Comparison of ENCODE assay signal across 20 cellular contexts in genomic region chr2:112597537-112598322, GRCh38. TPM values are rescaled to one million over a fixed set of nuclear protein-coding genes. Genes with fewer than 3 reads are reported as not detected.
DNase-seq lines count a peak whose midpoint lies in the region; ATAC-seq, FAIRE-seq and TF ChIP-seq lines count a peak whose summit lies in the region.
"Had no signal": no experiment of that assay in that cellular context is flagged by ENCODE, and none has a peak within 500 bp of the region (broad histone marks: within the 10 kb centered on the region; RNA-seq: fewer than 3 reads in every experiment).

No MANE protein-coding gene starts in this region.

- no peak overlapping the region for H3K4me2 ChIP-seq in HepG2 (ENCODE audit: low read depth, low read length)
- no peak overlapping the region for H3K4me2 ChIP-seq in K562 (ENCODE audit: insufficient read depth, low read length)
- H3K4me2 ChIP-seq: A549 had no signal

- 88% methylated on average over 10 of the region's 10 CpGs for WGBS in HepG2 (ENCODE audit: low lambda C conversion rate)
- WGBS in right lobe of liver (ENCODE audit: insufficient coverage, low coverage, low lambda C conversion rate, missing lambda C conversion rate) = 92% methylated on average over 8 of the region's 10 CpGs
- WGBS in K562 (ENCODE audit: insufficient coverage, low coverage, missing lambda C conversion rate) = 86% methylated on average over 9 of the region's 10 CpGs

- H4K20me1 ChIP-seq in HepG2 (ENCODE audit: insufficient read depth, low read length) (no peaks in the 10 kb centered on the region), K562 (replicated peaks; ENCODE audit: control insufficient read depth, insufficient read depth, low read length) (no peaks in the 10 kb centered on the region)

- TF ChIP-seq CTCF in HepG2 (CRISPR knock-in tag; IDR thresholded peaks at IDR 0.05) (no peak), right lobe of liver (IDR thresholded peaks at IDR 0.05) (no peak), K562 (IDR thresholded peaks at IDR 0.05 in 2 of 3, conservative IDR thresholded peaks at IDR 0.05 in 1 of 3; ENCODE audit: insufficient read depth in 2 of 3, low read depth in 1 of 3, low read length in 3 of 3) (no peak)

- intact Hi-C loops in HepG2 (cut with micrococcal nuclease; ENCODE audit: unreplicated experiment) (no loop called here), right lobe of liver (cut with DNase I) (no loop called here), K562 (cut with micrococcal nuclease) (no loop called here), sciatic nerve (cut with DNase I) (no loop called here)

- TF ChIP-seq POLR2A in HepG2 (IDR thresholded peaks at IDR 0.05; ENCODE audit: insufficient read depth in 1 of 2, low read depth in 2 of 2, low read length in 2 of 2) (no peak), right lobe of liver (IDR thresholded peaks at IDR 0.05) (no peak), K562 (conservative IDR thresholded peaks at IDR 0.05) (no peak)

- H3K4me3 ChIP-seq in HepG2 (replicated peaks in 1 of 3; ENCODE audit: insufficient read depth in 1 of 3, low read depth in 2 of 3, low read length in 3 of 3) = no peak overlapping the region
- no peak overlapping the region for H3K4me3 ChIP-seq in right lobe of liver
- H3K4me3 ChIP-seq in K562 = no peak overlapping the region
- no peak overlapping the region for H3K4me3 ChIP-seq in HAP-1
- H3K4me3 ChIP-seq: A549 had no signal

- DNase-seq in HepG2 (ENCODE audit: low spot score) (no peak), right lobe of liver (no peak), K562 (ENCODE audit: extremely low read depth in 1 of 4, low spot score in 3 of 4) (no peak), sciatic nerve (ENCODE audit: low spot score) (peak; percentile 7), HAP-1 (ENCODE audit: low spot score in 2 of 2) (no peak), T-helper 2 cell (no peak), COLO829 (ENCODE audit: low spot score) (no peak)
- DNase-seq: BE2C; CD4-positive, alpha-beta memory T cell; COR-L47; DMS153; DMS79 treated with DMSO at 0.1 percent for 48 hours; GDM1; IMR-90 had no signal

- H3K27me3 ChIP-seq in HepG2 (ENCODE audit: control insufficient read depth in 1 of 2, insufficient read depth in 2 of 2, low read length in 2 of 2) = no peaks in the 10 kb centered on the region
- H3K27me3 ChIP-seq in right lobe of liver = no peaks in the 10 kb centered on the region
- no peaks in the 10 kb centered on the region for H3K27me3 ChIP-seq in K562 (ENCODE audit: control insufficient read depth in 2 of 2, insufficient read depth in 2 of 2, low read length in 2 of 2)
- H3K27me3 ChIP-seq in HAP-1 (ENCODE audit: low read depth) = no peaks in the 10 kb centered on the region
- H3K27me3 ChIP-seq: BE2C had no signal

- H3K27ac ChIP-seq in HepG2 (ENCODE audit: extremely low read length, insufficient read depth, low read length) = no peak overlapping the region
- H3K27ac ChIP-seq in right lobe of liver = no peak overlapping the region
- H3K27ac ChIP-seq in K562 (ENCODE audit: extremely low read depth, low read depth, low read length) = no peak overlapping the region
- H3K27ac ChIP-seq: A549, C4-2B, HL-60 had no signal

- no peaks in the 10 kb centered on the region for H3K36me3 ChIP-seq in HepG2 (replicated peaks in 1 of 2; ENCODE audit: control insufficient read depth in 1 of 2, insufficient read depth in 2 of 2, low read length in 2 of 2)
- no peaks in the 10 kb centered on the region for H3K36me3 ChIP-seq in right lobe of liver
- no peaks in the 10 kb centered on the region for H3K36me3 ChIP-seq in K562 (ENCODE audit: control insufficient read depth, insufficient read depth, low read length)
- no peaks in the 10 kb centered on the region for H3K36me3 ChIP-seq in HAP-1 (replicated peaks)
- H3K36me3 ChIP-seq: BE2C had no signal

- POLR2A ChIA-PET in HepG2 (lab: Yijun Ruan, JAX) = no interaction called here
- POLR2A ChIA-PET in K562 (lab: Yijun Ruan, JAX) = interaction anchor here (1.1 kb wide), 1 partner anchor 13 kb away, joined by 3 read pairs; the partner anchor contains the start of gene CHCHD5

- H3K79me2 ChIP-seq in HepG2 (ENCODE audit: insufficient read depth, low read length) (no peaks in the 10 kb centered on the region), K562 (ENCODE audit: control insufficient read depth, insufficient read depth, low read length) (no peaks in the 10 kb centered on the region)

- no TSS peak for BruUV-seq in HepG2 (replicated peaks; lab: Mats Ljungman, UMichigan)
- BruUV-seq in K562 (replicated peaks; lab: Mats Ljungman, UMichigan) = no TSS peak

- H2AFZ ChIP-seq in HepG2 (ENCODE audit: low read length) = no peak overlapping the region
- no peak overlapping the region for H2AFZ ChIP-seq in K562 (ENCODE audit: low read depth, low read length)

- TF ChIP-seq RAD21 in HepG2 (CRISPR knock-in tag; IDR thresholded peaks at IDR 0.05) (no peak), K562 (CRISPR knock-in tag; conservative IDR thresholded peaks at IDR 0.05 in 1 of 2, IDR thresholded peaks at IDR 0.05 in 1 of 2) (no peak)

- TF ChIP-seq EP300 in HepG2 (IDR thresholded peaks at IDR 0.05; ENCODE audit: low read depth in 2 of 2, low read length in 2 of 2) (no peak), HepG2 (CRISPR knock-in tag; IDR thresholded peaks at IDR 0.05; ENCODE audit: borderline replicate concordance) (no peak), K562 (IDR thresholded peaks at IDR 0.05; ENCODE audit: low read length) (no peak)

- no peaks in the 10 kb centered on the region for H3K9me1 ChIP-seq in K562 (ENCODE audit: control insufficient read depth, insufficient read depth, low read length)

- CTCF ChIA-PET in HepG2 (lab: Yijun Ruan, JAX; ENCODE audit: low intra/inter-chr PET ratio, low total read pairs) = interaction anchor here (1.9 kb wide), 1 partner anchor 129 kb away, joined by 5 read pairs; no protein-coding TSS in a partner anchor
- CTCF ChIA-PET in K562 (lab: Yijun Ruan, JAX; ENCODE audit: low intra/inter-chr PET ratio) = interaction anchor here (4.6 kb wide), 1 partner anchor 128 kb away, joined by 67 read pairs; no protein-coding TSS in a partner anchor

- FAIRE-seq in HepG2 (lab: Jason Lieb, UNC) (no peak), K562 (lab: Jason Lieb, UNC) (no peak)
- FAIRE-seq: A549, D721Med, GM12892 had no signal

- H3K9me3 ChIP-seq in HepG2 (ENCODE audit: low read length) = no peaks in the 10 kb centered on the region
- no peaks in the 10 kb centered on the region for H3K9me3 ChIP-seq in right lobe of liver
- H3K9me3 ChIP-seq in K562 (replicated peaks; ENCODE audit: control insufficient read depth, insufficient read depth, low read depth, low read length) = no peaks in the 10 kb centered on the region
- no peaks in the 10 kb centered on the region for H3K9me3 ChIP-seq in HAP-1
- H3K9me3 ChIP-seq: A549, BE2C had no signal

- H3K4me1 ChIP-seq in HepG2 (ENCODE audit: insufficient read depth, low read length) (peaks cover 12% of the 10 kb centered on the region), right lobe of liver (peaks cover 0 to 2% (median 0%) of the 10 kb centered on the region in 4 donors), K562 (replicated peaks in 1 of 2; ENCODE audit: control insufficient read depth in 2 of 2, insufficient read depth in 2 of 2, low read length in 2 of 2) (peaks cover 0 to 3% of the 10 kb centered on the region in 2 experiments; a peak in 2 of 5 replicates), HAP-1 (peaks cover 8% of the 10 kb centered on the region)
- H3K4me1 ChIP-seq: BE2C had no signal

- no peak overlapping the region for H3K9ac ChIP-seq in HepG2 (ENCODE audit: insufficient read depth, low read depth, low read length)
- no peak overlapping the region for H3K9ac ChIP-seq in K562 (ENCODE audit: insufficient read depth in 1 of 2, low read depth in 2 of 2, low read length in 2 of 2)

- no peak for ATAC-seq in HepG2
- no peak for ATAC-seq in right lobe of liver
- ATAC-seq in K562 = no peak
- no peak for ATAC-seq in sciatic nerve
- ATAC-seq: A549, HCT116 had no signal

- in situ Hi-C loops in HepG2 (cut with HindIII; ENCODE audit: extremely low pct_ligation_motif_present, low pct_unique_long_range_greater_than_20kb) = no loop called here
- in situ Hi-C loops in K562 (cut with MboI) = no loop called here
- in situ Hi-C loops in HAP-1 (cut with MboI; ENCODE audit: low sequenced_read_pairs) = no loop called here

RNA-seq across cellular contexts. Expression of gene CHCHD5, which starts 13.3 kb away (rescaled TPM):
- 22.8 and 23.9 TPM in 2 replicates for total RNA-seq in HepG2 (2016; rRNA removed; fragmentation: Illumina TruSeq; extraction: Trizol)
- total RNA-seq in HepG2 (2016; cell fraction: cytosol; rRNA removed; fragmentation: Illumina TruSeq; extraction: Trizol; ENCODE audit: low read depth) = 27.4 and 35.9 TPM in 2 replicates
- 21.3 and 24.7 TPM in 2 replicates for total RNA-seq in HepG2 (2016; cell fraction: insoluble cytoplasmic fraction; rRNA removed; fragmentation: Illumina TruSeq; extraction: Trizol)
- 27.3 and 31.8 TPM in 2 replicates for total RNA-seq in HepG2 (2016; cell fraction: membrane; rRNA removed; fragmentation: Illumina TruSeq; extraction: Trizol)
- total RNA-seq in HepG2 (2016; cell fraction: nucleus; rRNA removed; fragmentation: Illumina TruSeq; extraction: Trizol) = 13.0 and 14.1 TPM in 2 replicates
- 19.0 and 22.7 TPM in 2 replicates for polyA plus RNA-seq in HepG2 (2011; rRNA removed)
- 20.8 and 43.9 TPM in 2 replicates for polyA plus RNA-seq in HepG2 (2011; cell fraction: cytosol; rRNA removed)
- polyA plus RNA-seq in HepG2 (2011; cell fraction: nucleus; rRNA removed) = 36.4 and 41.5 TPM in 2 replicates
- polyA plus RNA-seq in HepG2 (2012) = 27.5 and 32.7 TPM in 2 replicates
- polyA plus RNA-seq in HepG2 (2016; cell fraction: cytosol; fragmentation: Illumina TruSeq; extraction: Trizol; ENCODE audit: low read depth) = 44.4 and 53.5 TPM in 2 replicates
- polyA plus RNA-seq in HepG2 (2016; cell fraction: insoluble cytoplasmic fraction; fragmentation: Illumina TruSeq; extraction: Trizol; ENCODE audit: low read depth) = 36.8 and 37.7 TPM in 2 replicates
- polyA plus RNA-seq in HepG2 (2016; cell fraction: membrane; fragmentation: Illumina TruSeq; extraction: Trizol; ENCODE audit: low read depth) = 42.6 and 49.8 TPM in 2 replicates
- 30.3 TPM in 2 replicates for polyA plus RNA-seq in HepG2 (2016; cell fraction: nucleus; fragmentation: Illumina TruSeq; extraction: Trizol; ENCODE audit: insufficient read depth, low read depth)
- polyA minus RNA-seq in HepG2 (2011; rRNA and poly(A)+ RNA removed; ENCODE audit: low replicate concordance) = 8.7 and 43.9 TPM in 2 replicates
- 12.2 and 12.4 TPM in 2 replicates for polyA minus RNA-seq in HepG2 (2011; cell fraction: cytosol; rRNA and poly(A)+ RNA removed)
- 10.4 and 12.4 TPM in 2 replicates for polyA minus RNA-seq in HepG2 (2011; cell fraction: nucleus; rRNA and poly(A)+ RNA removed)
- 10 to 100 TPM; 15.1 to 29.5 (median 18.7) TPM for total RNA-seq in right lobe of liver
- 7.9 and 16.5 TPM in 2 replicates for total RNA-seq in K562 (2011; cell fraction: chromatin; rRNA removed; ENCODE audit: low replicate concordance)
- total RNA-seq in K562 (2011; cell fraction: nucleolus; rRNA removed) = 11.1 and 12.7 TPM in 2 replicates
- total RNA-seq in K562 (2011; cell fraction: nucleoplasm; rRNA removed) = 13.7 and 16.6 TPM in 2 replicates
- total RNA-seq in K562 (2014; rRNA removed) = 33.4 and 61.2 TPM in 2 replicates
- 5.7 and 7.4 TPM in 2 replicates for total RNA-seq in K562 (2014; rRNA removed; fragmentation: Illumina TruSeq; extraction: Trizol)
- total RNA-seq in K562 (2015; rRNA removed; fragmentation: Illumina TruSeq; extraction: Trizol) = 25.8 and 29.4 TPM in 2 replicates
- total RNA-seq in K562 (2021) = 42.9 and 55.3 TPM in 2 replicates
- polyA plus RNA-seq in K562 (2011; rRNA removed) = 16.4 and 21.9 TPM in 2 replicates
- polyA plus RNA-seq in K562 (2011; cell fraction: cytosol; rRNA removed) = 36.1 and 82.6 TPM in 2 replicates
- polyA plus RNA-seq in K562 (2011; cell fraction: nucleus; rRNA removed) = 16.0 and 28.0 TPM in 2 replicates
- polyA plus RNA-seq in K562 (2012) = 66.1 and 68.6 TPM in 2 replicates
- 21.0 and 45.8 TPM in 2 replicates for polyA plus RNA-seq in K562 (2014; fragmentation: Illumina TruSeq; extraction: Trizol)
- 10 to 100 TPM; 56.0 to 79.3 TPM for polyA plus RNA-seq in K562 (2014; fragmentation: Nextera tagmentation; extraction: Ambion mirVana)
- polyA plus RNA-seq in K562 (2014; rRNA removed) = 42.4 and 61.3 TPM in 2 replicates
- 2.9 and 3.0 TPM in 2 replicates for polyA minus RNA-seq in K562 (2011; rRNA and poly(A)+ RNA removed)
- polyA minus RNA-seq in K562 (2011; cell fraction: cytosol; rRNA and poly(A)+ RNA removed) = 8.4 and 11.6 TPM in 2 replicates
- 3.5 and 6.0 TPM in 2 replicates for polyA minus RNA-seq in K562 (2011; cell fraction: nucleus; rRNA and poly(A)+ RNA removed)
- total RNA-seq in sciatic nerve = 21.2 TPM

RNA-seq across cellular contexts. Expression of gene SLC20A1, which starts 48.0 kb away (rescaled TPM):
- total RNA-seq in HepG2 (2016; rRNA removed; fragmentation: Illumina TruSeq; extraction: Trizol) (60.1 and 85.9 TPM in 2 replicates), right lobe of liver (100 to 1,000 TPM in 1 of 6 experiments, 10 to 100 TPM in 5; 14.3 to 103 (median 26.8) TPM), K562 (2014; rRNA removed) (64.7 and 66.0 TPM in 2 replicates), K562 (2014; rRNA removed; fragmentation: Illumina TruSeq; extraction: Trizol) (95.1 and 111 TPM in 2 replicates), K562 (2015; rRNA removed; fragmentation: Illumina TruSeq; extraction: Trizol) (66.8 and 68.9 TPM in 2 replicates), K562 (2021) (123 and 136 TPM in 2 replicates), sciatic nerve (51.1 TPM)
- total RNA-seq in HepG2 (2016; cell fraction: cytosol; rRNA removed; fragmentation: Illumina TruSeq; extraction: Trizol; ENCODE audit: low read depth) = 12.7 and 13.6 TPM in 2 replicates
- total RNA-seq in HepG2 (2016; cell fraction: insoluble cytoplasmic fraction; rRNA removed; fragmentation: Illumina TruSeq; extraction: Trizol) = 58.0 and 89.3 TPM in 2 replicates
- total RNA-seq in HepG2 (2016; cell fraction: membrane; rRNA removed; fragmentation: Illumina TruSeq; extraction: Trizol) = 41.9 and 44.0 TPM in 2 replicates
- 130 and 144 TPM in 2 replicates for total RNA-seq in HepG2 (2016; cell fraction: nucleus; rRNA removed; fragmentation: Illumina TruSeq; extraction: Trizol)
- polyA plus RNA-seq in HepG2 (2011; rRNA removed) (54.0 and 70.6 TPM in 2 replicates), K562 (2011; rRNA removed) (101 and 150 TPM in 2 replicates), K562 (2014; fragmentation: Illumina TruSeq; extraction: Trizol) (85.8 and 87.8 TPM in 2 replicates), K562 (2014; fragmentation: Nextera tagmentation; extraction: Ambion mirVana) (10 to 100 TPM; 53.8 to 56.1 TPM), K562 (2014; rRNA removed) (74.7 and 77.3 TPM in 2 replicates)
- polyA plus RNA-seq in HepG2 (2011; cell fraction: cytosol; rRNA removed) = 47.5 and 83.7 TPM in 2 replicates
- polyA plus RNA-seq in HepG2 (2011; cell fraction: nucleus; rRNA removed) = 80.6 and 124 TPM in 2 replicates
- polyA plus RNA-seq in HepG2 (2012) = 121 and 142 TPM in 2 replicates
- polyA plus RNA-seq in HepG2 (2016; cell fraction: cytosol; fragmentation: Illumina TruSeq; extraction: Trizol; ENCODE audit: low read depth) = 7.3 and 8.2 TPM in 2 replicates
- polyA plus RNA-seq in HepG2 (2016; cell fraction: insoluble cytoplasmic fraction; fragmentation: Illumina TruSeq; extraction: Trizol; ENCODE audit: low read depth) = 42.8 and 44.4 TPM in 2 replicates
- 21.0 and 21.5 TPM in 2 replicates for polyA plus RNA-seq in HepG2 (2016; cell fraction: membrane; fragmentation: Illumina TruSeq; extraction: Trizol; ENCODE audit: low read depth)
- 155 and 157 TPM in 2 replicates for polyA plus RNA-seq in HepG2 (2016; cell fraction: nucleus; fragmentation: Illumina TruSeq; extraction: Trizol; ENCODE audit: insufficient read depth, low read depth)
- polyA minus RNA-seq in HepG2 (2011; rRNA and poly(A)+ RNA removed; ENCODE audit: low replicate concordance) = 36.0 and 75.9 TPM in 2 replicates
- polyA minus RNA-seq in HepG2 (2011; cell fraction: cytosol; rRNA and poly(A)+ RNA removed) = 63.7 and 90.7 TPM in 2 replicates
- polyA minus RNA-seq in HepG2 (2011; cell fraction: nucleus; rRNA and poly(A)+ RNA removed) = 154 and 209 TPM in 2 replicates
- total RNA-seq in K562 (2011; cell fraction: chromatin; rRNA removed; ENCODE audit: low replicate concordance) = 495 and 804 TPM in 2 replicates
- total RNA-seq in K562 (2011; cell fraction: nucleolus; rRNA removed) = 263 and 289 TPM in 2 replicates
- total RNA-seq in K562 (2011; cell fraction: nucleoplasm; rRNA removed) = 478 and 674 TPM in 2 replicates
- polyA plus RNA-seq in K562 (2011; cell fraction: cytosol; rRNA removed) = 105 and 114 TPM in 2 replicates
- polyA plus RNA-seq in K562 (2011; cell fraction: nucleus; rRNA removed) = 166 and 277 TPM in 2 replicates
- polyA plus RNA-seq in K562 (2012) = 55.6 and 102 TPM in 2 replicates
- 151 and 243 TPM in 2 replicates for polyA minus RNA-seq in K562 (2011; rRNA and poly(A)+ RNA removed)
- polyA minus RNA-seq in K562 (2011; cell fraction: cytosol; rRNA and poly(A)+ RNA removed) = 79.2 and 124 TPM in 2 replicates
- 120 and 135 TPM in 2 replicates for polyA minus RNA-seq in K562 (2011; cell fraction: nucleus; rRNA and poly(A)+ RNA removed)

RNA-seq across cellular contexts. Expression of gene POLR1B, which starts 55.5 kb away (rescaled TPM):
- total RNA-seq in HepG2 (2016; rRNA removed; fragmentation: Illumina TruSeq; extraction: Trizol) (46.0 and 70.8 TPM in 2 replicates), right lobe of liver (10 to 100 TPM; 12.2 to 20.5 (median 16.1) TPM), K562 (2014; rRNA removed) (21.2 and 27.9 TPM in 2 replicates), K562 (2014; rRNA removed; fragmentation: Illumina TruSeq; extraction: Trizol) (47.9 and 55.1 TPM in 2 replicates), K562 (2015; rRNA removed; fragmentation: Illumina TruSeq; extraction: Trizol) (42.3 and 46.4 TPM in 2 replicates), K562 (2021) (53.9 and 60.8 TPM in 2 replicates), sciatic nerve (18.1 TPM)
- 9.3 and 11.0 TPM in 2 replicates for total RNA-seq in HepG2 (2016; cell fraction: cytosol; rRNA removed; fragmentation: Illumina TruSeq; extraction: Trizol; ENCODE audit: low read depth)
- 47.1 and 70.7 TPM in 2 replicates for total RNA-seq in HepG2 (2016; cell fraction: insoluble cytoplasmic fraction; rRNA removed; fragmentation: Illumina TruSeq; extraction: Trizol)
- 14.7 and 18.4 TPM in 2 replicates for total RNA-seq in HepG2 (2016; cell fraction: membrane; rRNA removed; fragmentation: Illumina TruSeq; extraction: Trizol)
- 35.3 and 39.0 TPM in 2 replicates for total RNA-seq in HepG2 (2016; cell fraction: nucleus; rRNA removed; fragmentation: Illumina TruSeq; extraction: Trizol)
- polyA plus RNA-seq in HepG2 (2011; rRNA removed) (17.5 and 18.3 TPM in 2 replicates), K562 (2011; rRNA removed) (32.4 and 47.9 TPM in 2 replicates), K562 (2014; fragmentation: Illumina TruSeq; extraction: Trizol) (39.6 and 40.2 TPM in 2 replicates), K562 (2014; fragmentation: Nextera tagmentation; extraction: Ambion mirVana) (10 to 100 TPM; 19.8 to 38.6 TPM), K562 (2014; rRNA removed) (22.8 and 24.7 TPM in 2 replicates)
- 12.4 and 17.4 TPM in 2 replicates for polyA plus RNA-seq in HepG2 (2011; cell fraction: cytosol; rRNA removed)
- 13.5 and 17.5 TPM in 2 replicates for polyA plus RNA-seq in HepG2 (2011; cell fraction: nucleus; rRNA removed)
- polyA plus RNA-seq in HepG2 (2012) = 25.1 and 28.2 TPM in 2 replicates
- polyA plus RNA-seq in HepG2 (2016; cell fraction: cytosol; fragmentation: Illumina TruSeq; extraction: Trizol; ENCODE audit: low read depth) = 1.7 and 1.8 TPM in 2 replicates
- polyA plus RNA-seq in HepG2 (2016; cell fraction: insoluble cytoplasmic fraction; fragmentation: Illumina TruSeq; extraction: Trizol; ENCODE audit: low read depth) = 48.7 and 51.1 TPM in 2 replicates
- polyA plus RNA-seq in HepG2 (2016; cell fraction: membrane; fragmentation: Illumina TruSeq; extraction: Trizol; ENCODE audit: low read depth) = 4.7 and 5.1 TPM in 2 replicates
- 35.3 and 39.0 TPM in 2 replicates for polyA plus RNA-seq in HepG2 (2016; cell fraction: nucleus; fragmentation: Illumina TruSeq; extraction: Trizol; ENCODE audit: insufficient read depth, low read depth)
- 113 and 135 TPM in 2 replicates for polyA minus RNA-seq in HepG2 (2011; rRNA and poly(A)+ RNA removed; ENCODE audit: low replicate concordance)
- 42.2 and 61.3 TPM in 2 replicates for polyA minus RNA-seq in HepG2 (2011; cell fraction: cytosol; rRNA and poly(A)+ RNA removed)
- 46.6 and 64.0 TPM in 2 replicates for polyA minus RNA-seq in HepG2 (2011; cell fraction: nucleus; rRNA and poly(A)+ RNA removed)
- total RNA-seq in K562 (2011; cell fraction: chromatin; rRNA removed; ENCODE audit: low replicate concordance) = 74.4 and 133 TPM in 2 replicates
- 31.9 and 32.0 TPM in 2 replicates for total RNA-seq in K562 (2011; cell fraction: nucleolus; rRNA removed)
- total RNA-seq in K562 (2011; cell fraction: nucleoplasm; rRNA removed) = 44.6 and 47.5 TPM in 2 replicates
- polyA plus RNA-seq in K562 (2011; cell fraction: cytosol; rRNA removed) = 26.7 and 44.0 TPM in 2 replicates
- polyA plus RNA-seq in K562 (2011; cell fraction: nucleus; rRNA removed) = 25.3 and 33.6 TPM in 2 replicates
- 12.2 and 23.6 TPM in 2 replicates for polyA plus RNA-seq in K562 (2012)
- polyA minus RNA-seq in K562 (2011; rRNA and poly(A)+ RNA removed) = 112 and 124 TPM in 2 replicates
- polyA minus RNA-seq in K562 (2011; cell fraction: cytosol; rRNA and poly(A)+ RNA removed) = 40.5 and 66.9 TPM in 2 replicates
- 23.6 and 37.7 TPM in 2 replicates for polyA minus RNA-seq in K562 (2011; cell fraction: nucleus; rRNA and poly(A)+ RNA removed)

Comparison
In these comparisons a context has a peak if more than half of its experiments do, and no peak if none do; other contexts are left out.
1. Of the 241 proteins assayed by ChIP-seq in both HepG2 and K562: peak only in HepG2: none; only in K562: DPF2 and PRDM10; in both: ZNF12; in neither: 238.